ENCODE assay signal across 8 cellular contexts in genomic region chr5:77775773-77776605, GRCh38. TPM values are rescaled to one million over a fixed set of nuclear protein-coding genes. Genes with fewer than 3 reads are reported as not detected.
DNase-seq lines count a peak whose midpoint lies in the region; ATAC-seq and TF ChIP-seq lines count a peak whose summit lies in the region.

Gene TBCA (minus strand): TSS chr5:77776339. CDS start chr5:77776257, 82 bp downstream.

- TF ChIP-seq CTCF in C4-2B (conservative IDR thresholded peaks at IDR 0.05) (peak; percentile 39), colonic mucosa (IDR thresholded peaks at IDR 0.05) (no peak)

- intact Hi-C loops in colonic mucosa (cut with DNase I): no loop called here
- intact Hi-C loops in left colon (cut with DNase I, micrococcal nuclease): no loop called here

- H3K4me3 ChIP-seq in colonic mucosa: peak within 1 kb of the TSS; percentile 94

- H3K9ac ChIP-seq in colonic mucosa (ENCODE audit: low read depth in 2 of 2, low read length in 2 of 2): peak within 1 kb of the TSS; percentile 88 to 98

- no peaks in the 10 kb centered on the region for H3K27me3 ChIP-seq in colonic mucosa

- H3K9me3 ChIP-seq in colonic mucosa: no peaks in the 10 kb centered on the region

- peak; percentile 49 for DNase-seq in NCI-H524 treated with DMSO at 0.1 percent for 48 hours (lab: John Stamatoyannopoulos, UW)
- peak; percentile 91 for DNase-seq in activated CD4-positive, alpha-beta T cell treated with anti-CD3 and anti-CD28 coated beads for 48 hours
- DNase-seq in colonic mucosa: peak; percentile 90
- DNase-seq in left colon: peak; percentile 86 to 90
- peak; percentile 87 for DNase-seq in stimulated activated CD4-positive, alpha-beta T cell treated with anti-CD3 and anti-CD28 coated beads, Interleukin-1b, Interleukin-23, amount 100 ng/mL, for 48 hours

- peaks cover 5% of the 10 kb centered on the region for H3K4me1 ChIP-seq in colonic mucosa

- H3K27ac ChIP-seq in C4-2B: peak within 1 kb of the TSS; percentile 92
- peak within 1 kb of the TSS; percentile 99 for H3K27ac ChIP-seq in colonic mucosa

- ATAC-seq in GM19324 (IDR thresholded peaks at IDR 0.05; ENCODE audit: low FRiP score, unreplicated experiment) (peak; percentile 94), HG03460 (IDR thresholded peaks at IDR 0.05; ENCODE audit: unreplicated experiment) (peak; percentile 86), left colon (peak; percentile 94)

- no peaks in the 10 kb centered on the region for H3K36me3 ChIP-seq in colonic mucosa

RNA-seq across cellular contexts. Expression of gene TBCA, which starts in this region (rescaled TPM):
- total RNA-seq in colonic mucosa: 100 to 1,000 TPM; 123 to 155 TPM
- 100 to 1,000 TPM in 1 of 2 donors, 10 to 100 TPM in 1; 93.6 to 106 TPM for total RNA-seq in left colon

Comparison
In these comparisons a context has a peak if more than half of its experiments do, and no peak if none do; other contexts are left out.
1. Peak in every context shown above with its lines: DNase-seq, ATAC-seq, H3K4me3 ChIP-seq and H3K27ac ChIP-seq.